Comparison of ENCODE assay signal across 11 cellular contexts in genomic region chr4:6107886-6108285, GRCh38.
DNase-seq lines count a peak whose midpoint lies in the region; ATAC-seq and TF ChIP-seq lines count a peak whose summit lies in the region.
"Had no signal": no experiment of that assay in that cellular context is flagged by ENCODE, and none has a peak within 500 bp of the region (broad histone marks: within the 10 kb centered on the region; RNA-seq: fewer than 3 reads in every experiment).

No MANE protein-coding gene starts in this region.

- DNase-seq in T-helper 17 cell (no peak), islet precursor cell (peak; percentile 43), neural crest cell (ENCODE audit: low read depth, low spot score) (no peak), sigmoid colon (peak; percentile 29)
- DNase-seq in CD4-positive, alpha-beta memory T cell: no peak
- no peak for DNase-seq in activated T-helper 1 cell treated with anti-CD3 and anti-CD28 coated beads, Interleukin-12 subunit alpha, Interleukin-12 subunit beta, Interleukin-2, Interleukin-4 antibody, amounts not matched to agents 30 ng/mL and 10 ng/mL and 1 ng/mL, durations not matched to agents 14 hours and 24 hours and 36 hours (ENCODE audit: low spot score)
- DNase-seq: DMS53, GF-D8, HCEC 1CT, HFFc6 had no signal

- H3K4me1 ChIP-seq in sigmoid colon: no peaks in the 10 kb centered on the region
- no peaks in the 10 kb centered on the region for H3K4me1 ChIP-seq in CD4-positive, alpha-beta memory T cell (ENCODE audit: insufficient read depth, low read length)

- H3K27ac Mint-ChIP-seq in T-helper 17 cell (peak overlapping the region; percentile 53), neural crest cell (ENCODE audit: unreplicated experiment) (peak overlapping the region; percentile 81)
- no peak overlapping the region for H3K27ac Mint-ChIP-seq in CD4-positive, alpha-beta memory T cell
- no peak overlapping the region for H3K27ac Mint-ChIP-seq in activated T-helper 1 cell treated with anti-CD3 and anti-CD28 coated beads, Interleukin-12 subunit alpha, Interleukin-12 subunit beta, Interleukin-2, Interleukin-4 antibody, amounts not matched to agents 30 ng/mL and 10 ng/mL and 1 ng/mL, durations not matched to agents 14 hours and 24 hours and 36 hours
- H3K27ac Mint-ChIP-seq: HFFc6 had no signal

- intact Hi-C loops in sigmoid colon (cut with DNase I): no loop called here
- intact Hi-C loops in CD4-positive, alpha-beta memory T cell (cut with micrococcal nuclease): no loop called here
- intact Hi-C loops in activated T-helper 1 cell treated with anti-CD3 and anti-CD28 coated beads, Interleukin-12 subunit alpha, Interleukin-12 subunit beta, Interleukin-2, Interleukin-4 antibody, amounts not matched to agents 30 ng/mL and 10 ng/mL and 1 ng/mL, durations not matched to agents 14 hours and 24 hours and 36 hours (cut with micrococcal nuclease): no loop called here

- H3K9me3 ChIP-seq in T-helper 17 cell (ENCODE audit: control insufficient read depth, low read length, poor library complexity, severe bottlenecking) (no peaks in the 10 kb centered on the region), sigmoid colon (no peaks in the 10 kb centered on the region)
- no peaks in the 10 kb centered on the region for H3K9me3 ChIP-seq in CD4-positive, alpha-beta memory T cell (ENCODE audit: control insufficient read depth in 1 of 2, low read length in 2 of 2)

- peaks cover 0 to 35% (median 5%) of the 10 kb centered on the region in 3 donors for H3K27me3 ChIP-seq in sigmoid colon
- no peaks in the 10 kb centered on the region for H3K27me3 ChIP-seq in CD4-positive, alpha-beta memory T cell (ENCODE audit: insufficient read depth, low read length)

- H3K4me3 ChIP-seq in sigmoid colon: no peak overlapping the region
- no peak overlapping the region for H3K4me3 ChIP-seq in CD4-positive, alpha-beta memory T cell (ENCODE audit: low read length in 2 of 2)

- TF ChIP-seq CTCF in neural crest cell (conservative IDR thresholded peaks at IDR 0.05) (no peak), sigmoid colon (IDR thresholded peaks at IDR 0.05) (no peak)

- WGBS in sigmoid colon, 2 donors: 63% methylated on average over 4 of the region's 4 CpGs

- no peak for TF ChIP-seq POLR2A in sigmoid colon (IDR thresholded peaks at IDR 0.05)

- CTCF ChIA-PET in CD4-positive, alpha-beta memory T cell (lab: Charles Lee; ENCODE audit: partially characterized antibody): no interaction called here

- H3K9me3 Mint-ChIP-seq in neural crest cell: no peaks in the 10 kb centered on the region
- peaks cover 0 to 4% (median 1%) of the 10 kb centered on the region in 8 donors for H3K9me3 Mint-ChIP-seq in CD4-positive, alpha-beta memory T cell
- no peaks in the 10 kb centered on the region for H3K9me3 Mint-ChIP-seq in activated T-helper 1 cell treated with anti-CD3 and anti-CD28 coated beads, Interleukin-12 subunit alpha, Interleukin-12 subunit beta, Interleukin-2, Interleukin-4 antibody, amounts not matched to agents 30 ng/mL and 10 ng/mL and 1 ng/mL, durations not matched to agents 14 hours and 24 hours and 36 hours

- no peak for TF ChIP-seq EP300 in sigmoid colon (IDR thresholded peaks at IDR 0.05)

- ATAC-seq in T-helper 17 cell: no peak
- no peak for ATAC-seq in GM18502 (IDR thresholded peaks at IDR 0.05; ENCODE audit: poor library complexity, unreplicated experiment)

- H3K36me3 ChIP-seq in sigmoid colon: no peaks in the 10 kb centered on the region
- H3K36me3 ChIP-seq in CD4-positive, alpha-beta memory T cell (ENCODE audit: insufficient read depth, low read length): no peaks in the 10 kb centered on the region

- POLR2A ChIA-PET in CD4-positive, alpha-beta memory T cell (lab: Charles Lee; ENCODE audit: partially characterized antibody): no interaction called here

- H3K27ac ChIP-seq in sigmoid colon: no peak overlapping the region
- no peak overlapping the region for H3K27ac ChIP-seq in CD4-positive, alpha-beta memory T cell (ENCODE audit: low read depth, low read length)

- H3K27me3 Mint-ChIP-seq in T-helper 17 cell (no peaks in the 10 kb centered on the region), neural crest cell (ENCODE audit: low read depth) (peaks cover 4% of the 10 kb centered on the region)
- H3K27me3 Mint-ChIP-seq in CD4-positive, alpha-beta memory T cell: no peaks in the 10 kb centered on the region
- no peaks in the 10 kb centered on the region for H3K27me3 Mint-ChIP-seq in activated T-helper 1 cell treated with anti-CD3 and anti-CD28 coated beads, Interleukin-12 subunit alpha, Interleukin-12 subunit beta, Interleukin-2, Interleukin-4 antibody, amounts not matched to agents 30 ng/mL and 10 ng/mL and 1 ng/mL, durations not matched to agents 14 hours and 24 hours and 36 hours (ENCODE audit: insufficient read depth)

- peaks cover 2% of the 10 kb centered on the region for H3K36me3 Mint-ChIP-seq in T-helper 17 cell (ENCODE audit: low read depth)
- no peaks in the 10 kb centered on the region for H3K36me3 Mint-ChIP-seq in neural crest cell (ENCODE audit: low read depth)
- H3K36me3 Mint-ChIP-seq in CD4-positive, alpha-beta memory T cell: peaks cover 22 to 33% of the 10 kb centered on the region in 2 donors
- peaks cover 24% of the 10 kb centered on the region for H3K36me3 Mint-ChIP-seq in activated T-helper 1 cell treated with anti-CD3 and anti-CD28 coated beads, Interleukin-12 subunit alpha, Interleukin-12 subunit beta, Interleukin-2, Interleukin-4 antibody, amounts not matched to agents 30 ng/mL and 10 ng/mL and 1 ng/mL, durations not matched to agents 14 hours and 24 hours and 36 hours (ENCODE audit: low read depth)

- H3K4me1 Mint-ChIP-seq in T-helper 17 cell (no peaks in the 10 kb centered on the region), neural crest cell (peaks cover 19% of the 10 kb centered on the region)
- no peaks in the 10 kb centered on the region for H3K4me1 Mint-ChIP-seq in CD4-positive, alpha-beta memory T cell
- no peaks in the 10 kb centered on the region for H3K4me1 Mint-ChIP-seq in activated T-helper 1 cell treated with anti-CD3 and anti-CD28 coated beads, Interleukin-12 subunit alpha, Interleukin-12 subunit beta, Interleukin-2, Interleukin-4 antibody, amounts not matched to agents 30 ng/mL and 10 ng/mL and 1 ng/mL, durations not matched to agents 14 hours and 24 hours and 36 hours (ENCODE audit: low read depth)

- H3K4me3 Mint-ChIP-seq in T-helper 17 cell (no peak overlapping the region), neural crest cell (no peak overlapping the region)
- no peak overlapping the region for H3K4me3 Mint-ChIP-seq in CD4-positive, alpha-beta memory T cell
- no peak overlapping the region for H3K4me3 Mint-ChIP-seq in activated T-helper 1 cell treated with anti-CD3 and anti-CD28 coated beads, Interleukin-12 subunit alpha, Interleukin-12 subunit beta, Interleukin-2, Interleukin-4 antibody, amounts not matched to agents 30 ng/mL and 10 ng/mL and 1 ng/mL, durations not matched to agents 14 hours and 24 hours and 36 hours
- H3K4me3 Mint-ChIP-seq: HFFc6 had no signal

Comparison
In these comparisons a context has a peak if more than half of its experiments do, and no peak if none do; other contexts are left out.
1. DNase-seq: peak in islet precursor cell (single experiment) and sigmoid colon (single experiment); none in T-helper 17 cell (0 of 3), neural crest cell (single experiment), CD4-positive, alpha-beta memory T cell (0 of 5) and activated T-helper 1 cell treated with anti-CD3 and anti-CD28 coated beads, Interleukin-12 subunit alpha, Interleukin-12 subunit beta, Interleukin-2, Interleukin-4 antibody, amounts not matched to agents 30 ng/mL and 10 ng/mL and 1 ng/mL, durations not matched to agents 14 hours and 24 hours and 36 hours (single experiment).
2. H3K27ac Mint-ChIP-seq: peak in T-helper 17 cell (single experiment) and neural crest cell (single experiment); none in CD4-positive, alpha-beta memory T cell (0 of 7) and activated T-helper 1 cell treated with anti-CD3 and anti-CD28 coated beads, Interleukin-12 subunit alpha, Interleukin-12 subunit beta, Interleukin-2, Interleukin-4 antibody, amounts not matched to agents 30 ng/mL and 10 ng/mL and 1 ng/mL, durations not matched to agents 14 hours and 24 hours and 36 hours (single experiment).